ENCODE assay signal across 18 cellular contexts in genomic region chr3:72311425-72311824, GRCh38.
A peak's percentile ranks its signal among the peaks of the same experiment; 100 is the strongest.
DNase-seq lines count a peak whose midpoint lies in the region; ATAC-seq and TF ChIP-seq lines count a peak whose summit lies in the region.
"Had no signal": no experiment of that assay in that cellular context is flagged by ENCODE, and none has a peak within 500 bp of the region (broad histone marks: within the 10 kb centered on the region; RNA-seq: fewer than 3 reads in every experiment).

No MANE protein-coding gene starts in this region.

- peaks cover 19% of the 10 kb centered on the region for H3K4me1 Mint-ChIP-seq in activated CD4-positive, alpha-beta T cell treated with anti-CD3 and anti-CD28 coated beads for 36 hours
- peaks cover 22% of the 10 kb centered on the region for H3K4me1 Mint-ChIP-seq in activated CD4-positive, alpha-beta T cell treated with anti-CD3 and anti-CD28 coated beads, Interleukin-2, amount 10 ng/mL, durations not matched to agents 7 days and 5 days

- H3K27me3 Mint-ChIP-seq in activated CD4-positive, alpha-beta T cell treated with anti-CD3 and anti-CD28 coated beads for 36 hours, result no peaks in the 10 kb centered on the region
- no peaks in the 10 kb centered on the region for H3K27me3 Mint-ChIP-seq in activated CD4-positive, alpha-beta T cell treated with anti-CD3 and anti-CD28 coated beads, Interleukin-2, amount 10 ng/mL, durations not matched to agents 7 days and 5 days

- no peaks in the 10 kb centered on the region for H3K36me3 ChIP-seq in testis (ENCODE audit: low read depth, missing control alignments)
- H3K36me3 ChIP-seq in effector memory CD4-positive, alpha-beta T cell (ENCODE audit: control insufficient read depth, insufficient read depth, low read length), result no peaks in the 10 kb centered on the region
- H3K36me3 ChIP-seq: stomach, uterus had no signal

- TF ChIP-seq POLR2A in NB4 (IDR thresholded peaks at IDR 0.05; ENCODE audit: extremely low read depth, insufficient read length) (no peak), testis (IDR thresholded peaks at IDR 0.05) (no peak)

- H3K27ac ChIP-seq in testis, result peak overlapping the region in 1 of 2 donors; percentile 19
- no peak overlapping the region for H3K27ac ChIP-seq in effector memory CD4-positive, alpha-beta T cell (ENCODE audit: insufficient read depth, low read length, poor library complexity, severe bottlenecking)
- H3K27ac ChIP-seq: foreskin keratinocyte, KMS-11, uterus had no signal

- H3K27me3 ChIP-seq in testis, result no peaks in the 10 kb centered on the region
- H3K27me3 ChIP-seq in effector memory CD4-positive, alpha-beta T cell (replicated peaks; ENCODE audit: control insufficient read depth, insufficient read depth, low read length, poor library complexity, severe bottlenecking), result no peaks in the 10 kb centered on the region
- H3K27me3 ChIP-seq: stomach, uterus had no signal

- no peaks in the 10 kb centered on the region for H3K36me3 Mint-ChIP-seq in activated CD4-positive, alpha-beta T cell treated with anti-CD3 and anti-CD28 coated beads for 36 hours (ENCODE audit: low read depth)
- no peaks in the 10 kb centered on the region for H3K36me3 Mint-ChIP-seq in activated CD4-positive, alpha-beta T cell treated with anti-CD3 and anti-CD28 coated beads, Interleukin-2, amount 10 ng/mL, durations not matched to agents 7 days and 5 days (ENCODE audit: low read depth)
- H3K36me3 Mint-ChIP-seq: CD8-positive, alpha-beta T cell had no signal

- DNase-seq in activated CD4-positive, alpha-beta T cell treated with anti-CD3 and anti-CD28 coated beads for 36 hours, result no peak
- DNase-seq in activated CD4-positive, alpha-beta T cell treated with anti-CD3 and anti-CD28 coated beads, Interleukin-2, amount 10 ng/mL, durations not matched to agents 7 days and 5 days, result no peak
- DNase-seq in NB4 (ENCODE audit: low read depth) (peak; percentile 45), fibroblast of gingiva (ENCODE audit: low read depth) (peak; percentile 64), testis (peak; percentile 44), activated gamma-delta T cell (lab: John Stamatoyannopoulos, UW) (no peak)
- DNase-seq in effector memory CD4-positive, alpha-beta T cell, result no peak
- DNase-seq: amniotic stem cell; CD8-positive, alpha-beta T cell; dermis blood vessel endothelial cell; foreskin keratinocyte; hippocampal formation; stimulated activated CD4-positive, alpha-beta T cell treated with anti-CD3 and anti-CD28 coated beads, Interleukin-2, amount 100 ng/mL, for 24 hours; stomach; uterus had no signal

- whole genome bisulfite sequencing in testis, 2 donors, result 61 to 67% methylated on average over 7 of the region's 7 CpGs

- POLR2A ChIA-PET in activated CD4-positive, alpha-beta T cell treated with anti-CD3 and anti-CD28 coated beads for 36 hours (lab: Charles Lee), result no interaction called here
- POLR2A ChIA-PET in activated CD4-positive, alpha-beta T cell treated with anti-CD3 and anti-CD28 coated beads, Interleukin-2, amount 10 ng/mL, durations not matched to agents 7 days and 5 days (lab: Charles Lee), result no interaction called here

- CTCF ChIA-PET in activated CD4-positive, alpha-beta T cell treated with anti-CD3 and anti-CD28 coated beads for 36 hours (lab: Charles Lee), result no interaction called here
- CTCF ChIA-PET in activated CD4-positive, alpha-beta T cell treated with anti-CD3 and anti-CD28 coated beads, Interleukin-2, amount 10 ng/mL, durations not matched to agents 7 days and 5 days (lab: Charles Lee), result interaction anchor here (1.7 to 1.9 kb wide), 2 partner anchors 12 to 34 kb away, joined by 4 to 5 read pairs; no protein-coding TSS in a partner anchor

- H3K9me3 Mint-ChIP-seq in activated CD4-positive, alpha-beta T cell treated with anti-CD3 and anti-CD28 coated beads for 36 hours (ENCODE audit: low read depth), result no peaks in the 10 kb centered on the region
- H3K9me3 Mint-ChIP-seq in activated CD4-positive, alpha-beta T cell treated with anti-CD3 and anti-CD28 coated beads, Interleukin-2, amount 10 ng/mL, durations not matched to agents 7 days and 5 days, result no peaks in the 10 kb centered on the region
- H3K9me3 Mint-ChIP-seq: CD8-positive, alpha-beta T cell had no signal

- TF ChIP-seq CTCF in NB4 (IDR thresholded peaks at IDR 0.05; ENCODE audit: low read depth, low read length), result no peak
- no peak for TF ChIP-seq CTCF in testis (IDR thresholded peaks at IDR 0.05)

- H3K4me3 ChIP-seq in NB4 (ENCODE audit: low read depth, low read length) (peak overlapping the region; percentile 44), testis (no peak overlapping the region)
- no peak overlapping the region for H3K4me3 ChIP-seq in effector memory CD4-positive, alpha-beta T cell (ENCODE audit: insufficient read depth, low read depth, low read length, poor library complexity, severe bottlenecking)
- H3K4me3 ChIP-seq: stomach, uterus had no signal

- H3K4me3 Mint-ChIP-seq in activated CD4-positive, alpha-beta T cell treated with anti-CD3 and anti-CD28 coated beads for 36 hours, result no peak overlapping the region
- no peak overlapping the region for H3K4me3 Mint-ChIP-seq in activated CD4-positive, alpha-beta T cell treated with anti-CD3 and anti-CD28 coated beads, Interleukin-2, amount 10 ng/mL, durations not matched to agents 7 days and 5 days
- H3K4me3 Mint-ChIP-seq: CD8-positive, alpha-beta T cell had no signal

- peaks cover 9% of the 10 kb centered on the region for H3K4me1 ChIP-seq in testis
- H3K4me1 ChIP-seq in effector memory CD4-positive, alpha-beta T cell (ENCODE audit: control insufficient read depth, insufficient read depth, low read length, poor library complexity, severe bottlenecking), result peaks cover 12% of the 10 kb centered on the region
- H3K4me1 ChIP-seq: foreskin keratinocyte, uterus had no signal

- peak overlapping the region; percentile 25 for H3K27ac Mint-ChIP-seq in activated CD4-positive, alpha-beta T cell treated with anti-CD3 and anti-CD28 coated beads for 36 hours
- no peak overlapping the region for H3K27ac Mint-ChIP-seq in activated CD4-positive, alpha-beta T cell treated with anti-CD3 and anti-CD28 coated beads, Interleukin-2, amount 10 ng/mL, durations not matched to agents 7 days and 5 days
- H3K27ac Mint-ChIP-seq: progenitor cell of endocrine pancreas had no signal

- no peaks in the 10 kb centered on the region for H3K9me3 ChIP-seq in testis
- no peaks in the 10 kb centered on the region for H3K9me3 ChIP-seq in effector memory CD4-positive, alpha-beta T cell (ENCODE audit: control insufficient read depth, low read length)
- H3K9me3 ChIP-seq: stomach, uterus had no signal

- ATAC-seq in activated CD4-positive, alpha-beta T cell treated with anti-CD3 and anti-CD28 coated beads for 36 hours, result no peak
- ATAC-seq in HG02840 (IDR thresholded peaks at IDR 0.05; ENCODE audit: low FRiP score, unreplicated experiment), result no peak
- ATAC-seq: foreskin keratinocyte had no signal

- intact Hi-C loops in activated CD4-positive, alpha-beta T cell treated with anti-CD3 and anti-CD28 coated beads for 36 hours (cut with DNase I, micrococcal nuclease), result no loop called here
- intact Hi-C loops in testis (cut with DNase I; ENCODE audit: low total_unique reads), result no loop called here

Comparison
In these comparisons a context has a peak if more than half of its experiments do, and no peak if none do; other contexts are left out.
1. DNase-seq: peak in NB4 (single experiment), fibroblast of gingiva (single experiment) and testis (single experiment); none in activated CD4-positive, alpha-beta T cell treated with anti-CD3 and anti-CD28 coated beads for 36 hours (single experiment), activated CD4-positive, alpha-beta T cell treated with anti-CD3 and anti-CD28 coated beads, Interleukin-2, amount 10 ng/mL, durations not matched to agents 7 days and 5 days (single experiment), activated gamma-delta T cell (single experiment) and effector memory CD4-positive, alpha-beta T cell (0 of 3).